ENCODE assay signal across 23 cellular contexts in genomic region chr3:22714758-22715157, GRCh38.
"Had no signal": no experiment of that assay in that cellular context is flagged by ENCODE, and none has a peak within 500 bp of the region (broad histone marks: within the 10 kb centered on the region; RNA-seq: fewer than 3 reads in every experiment).

No MANE protein-coding gene starts in this region.

- FAIRE-seq: endothelial cell of umbilical vein, small intestine had no signal

- H3K27ac Mint-ChIP-seq: activated T-cell treated with anti-CD3 and anti-CD28 coated beads, Interleukin-2, amount 50 U/mL, for 72 hours; effector memory CD8-positive, alpha-beta T cell; immature natural killer cell; naive B cell; stimulated activated effector memory CD8-positive, alpha-beta T cell treated with anti-CD3 and anti-CD28 coated beads, Interleukin-12 subunit alpha, Interleukin-12 subunit beta, amount 100 ng/mL, for 72 hours; stimulated activated naive CD8-positive, alpha-beta T cell treated with anti-CD3 and anti-CD28 coated beads, Interleukin-15, amount 100 ng/mL, for 72 hours had no signal

- H3K27ac ChIP-seq: brain microvascular endothelial cell, left lung, tibial artery had no signal

- DNase-seq: activated CD4-positive, alpha-beta T cell treated with anti-CD3 and anti-CD28 coated beads for 4 hours; activated CD4-positive, alpha-beta T cell treated with anti-CD3 and anti-CD28 coated beads, Interleukin-2, amount 50 U/mL, for 48 hours; activated CD4-positive, CD25-positive, alpha-beta regulatory T cell; activated effector memory CD4-positive, alpha-beta T cell treated with anti-CD3 and anti-CD28 coated beads, Interleukin-2, amount 50 U/mL, for 16 hours; activated naive CD4-positive, alpha-beta T cell treated with anti-CD3 and anti-CD28 coated beads, Interleukin-2, amount 50 U/mL, for 16 hours; activated T-cell treated with anti-CD3 and anti-CD28 coated beads, Interleukin-2, amount 50 U/mL, for 72 hours; aorta; brain microvascular endothelial cell; caudate nucleus; effector memory CD8-positive, alpha-beta T cell; foreskin melanocyte; immature natural killer cell; left lung; naive B cell; posterior cingulate gyrus; small intestine; stimulated activated CD4-positive, alpha-beta T cell treated with anti-CD3 and anti-CD28 coated beads, Interleukin-2, amount 100 ng/mL, for 24 hours; stimulated activated naive CD8-positive, alpha-beta T cell treated with anti-CD3 and anti-CD28 coated beads, Interleukin-15, amount 100 ng/mL, for 72 hours; tibial artery had no signal

- H3K4me1 Mint-ChIP-seq: immature natural killer cell; naive B cell; stimulated activated effector memory CD8-positive, alpha-beta T cell treated with anti-CD3 and anti-CD28 coated beads, Interleukin-12 subunit alpha, Interleukin-12 subunit beta, amount 100 ng/mL, for 72 hours; stimulated activated naive CD8-positive, alpha-beta T cell treated with anti-CD3 and anti-CD28 coated beads, Interleukin-15, amount 100 ng/mL, for 72 hours had no signal

- H3K4me3 Mint-ChIP-seq: activated T-cell treated with anti-CD3 and anti-CD28 coated beads, Interleukin-2, amount 50 U/mL, for 72 hours; effector memory CD8-positive, alpha-beta T cell; immature natural killer cell; naive B cell; stimulated activated effector memory CD8-positive, alpha-beta T cell treated with anti-CD3 and anti-CD28 coated beads, Interleukin-12 subunit alpha, Interleukin-12 subunit beta, amount 100 ng/mL, for 72 hours; stimulated activated naive CD8-positive, alpha-beta T cell treated with anti-CD3 and anti-CD28 coated beads, Interleukin-15, amount 100 ng/mL, for 72 hours had no signal

- H3K27me3 ChIP-seq: brain microvascular endothelial cell, left lung, tibial artery had no signal

- H3K36me3 ChIP-seq: brain microvascular endothelial cell, left lung, tibial artery had no signal

- H3K4me1 ChIP-seq: left lung, tibial artery had no signal

- H3K4me3 ChIP-seq: left lung, lung, tibial artery had no signal

- H3K27me3 Mint-ChIP-seq: effector memory CD8-positive, alpha-beta T cell; naive B cell; stimulated activated naive CD8-positive, alpha-beta T cell treated with anti-CD3 and anti-CD28 coated beads, Interleukin-15, amount 100 ng/mL, for 72 hours had no signal

- H3K36me3 Mint-ChIP-seq: immature natural killer cell; naive B cell; stimulated activated effector memory CD8-positive, alpha-beta T cell treated with anti-CD3 and anti-CD28 coated beads, Interleukin-12 subunit alpha, Interleukin-12 subunit beta, amount 100 ng/mL, for 72 hours had no signal

- ATAC-seq: activated T-cell treated with anti-CD3 and anti-CD28 coated beads, Interleukin-2, amount 50 U/mL, for 72 hours; effector memory CD8-positive, alpha-beta T cell; sciatic nerve; stimulated activated effector memory CD8-positive, alpha-beta T cell treated with anti-CD3 and anti-CD28 coated beads, Interleukin-12 subunit alpha, Interleukin-12 subunit beta, amount 100 ng/mL, for 72 hours; stimulated activated naive CD8-positive, alpha-beta T cell treated with anti-CD3 and anti-CD28 coated beads, Interleukin-15, amount 100 ng/mL, for 72 hours had no signal
